Comparison of ENCODE assay signal across 8 cellular contexts in the genomic region with DNA sequence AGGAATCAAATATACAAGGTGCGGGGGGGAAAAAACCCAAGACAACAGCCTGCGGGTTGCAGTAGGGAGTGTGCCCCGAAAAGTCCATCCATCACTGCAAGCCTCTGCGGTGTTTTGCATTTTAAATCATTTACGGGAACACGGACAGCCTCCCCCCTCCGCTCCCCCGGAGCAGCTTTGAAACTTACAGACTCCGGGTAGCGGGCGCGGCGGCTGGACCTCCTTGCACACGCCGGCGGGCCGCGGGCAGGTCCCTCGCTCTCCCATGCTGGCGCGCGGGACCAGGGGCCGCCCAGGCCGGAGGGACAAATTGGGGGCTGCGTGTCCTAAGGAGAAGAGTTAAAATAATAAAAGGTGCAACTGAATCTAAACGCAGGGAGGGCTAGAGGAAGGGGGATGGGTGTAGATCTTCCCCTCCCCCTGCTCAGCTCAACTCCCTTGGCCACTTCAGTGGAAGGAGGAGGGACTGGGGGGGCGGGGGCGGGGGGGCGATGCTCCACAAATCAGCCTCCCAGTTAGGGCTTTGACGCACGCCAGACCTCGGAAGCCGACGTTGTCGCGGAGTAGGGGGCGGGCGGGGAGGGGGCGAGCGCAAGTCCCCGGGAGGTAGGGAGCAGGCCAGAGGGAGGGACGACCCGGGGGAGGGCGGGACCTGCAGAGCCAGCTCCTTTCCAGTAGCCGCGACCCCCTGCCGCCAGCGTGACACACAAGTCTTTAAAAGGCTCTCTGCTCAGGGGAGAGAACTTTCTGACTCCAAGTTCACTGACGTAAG. TPM values are rescaled to one million over a fixed set of nuclear protein-coding genes. Genes with fewer than 3 reads are reported as not detected.
DNase-seq lines count a peak whose midpoint lies in the region; ATAC-seq lines count a peak whose summit lies in the region.

A gene (minus strand): TSS at position 349 of the 772 bp plus-strand sequence. CDS start 1,090 bp downstream, outside the sequence.

- ATAC-seq in left ventricle myocardium superior (peak; percentile 92), HG03439 (IDR thresholded peaks at IDR 0.05; ENCODE audit: unreplicated experiment) (no peak)

- DNase-seq in activated naive CD4-positive, alpha-beta T cell treated with anti-CD3 and anti-CD28 coated beads for 36 hours, result peak; percentile 8
- no peak for DNase-seq in activated naive CD4-positive, alpha-beta T cell (lab: John Stamatoyannopoulos, UW)
- DNase-seq in left ventricle myocardium superior (peak; percentile 95), posterior vena cava (ENCODE audit: low spot score) (peak; percentile 93), NOMO-1 treated with DMSO at 0.1 percent for 48 hours (lab: John Stamatoyannopoulos, UW; ENCODE audit: unreplicated experiment) (no peak), COLO829 (ENCODE audit: low spot score) (no peak)

- H3K27me3 Mint-ChIP-seq in activated naive CD4-positive, alpha-beta T cell treated with anti-CD3 and anti-CD28 coated beads for 36 hours (ENCODE audit: low read depth), result peaks cover 37% of the 10 kb centered on the region
- H3K27me3 Mint-ChIP-seq in activated naive CD8-positive, alpha-beta T cell, result peaks cover 37% of the 10 kb centered on the region

- no peak within 1 kb of the TSS for H3K27ac Mint-ChIP-seq in activated naive CD4-positive, alpha-beta T cell treated with anti-CD3 and anti-CD28 coated beads for 36 hours
- H3K27ac Mint-ChIP-seq in activated naive CD8-positive, alpha-beta T cell, result no peak within 1 kb of the TSS

- H3K4me3 Mint-ChIP-seq in activated naive CD4-positive, alpha-beta T cell treated with anti-CD3 and anti-CD28 coated beads for 36 hours, result peak within 1 kb of the TSS; percentile 42
- H3K4me3 Mint-ChIP-seq in activated naive CD8-positive, alpha-beta T cell, result peak within 1 kb of the TSS; percentile 70

- H3K9me3 Mint-ChIP-seq in activated naive CD4-positive, alpha-beta T cell treated with anti-CD3 and anti-CD28 coated beads for 36 hours, result no peaks in the 10 kb centered on the region
- no peaks in the 10 kb centered on the region for H3K9me3 Mint-ChIP-seq in activated naive CD8-positive, alpha-beta T cell (ENCODE audit: low read depth)

- no peaks in the 10 kb centered on the region for H3K36me3 Mint-ChIP-seq in activated naive CD4-positive, alpha-beta T cell treated with anti-CD3 and anti-CD28 coated beads for 36 hours (ENCODE audit: low read depth)
- H3K36me3 Mint-ChIP-seq in activated naive CD8-positive, alpha-beta T cell, result no peaks in the 10 kb centered on the region

- CTCF ChIA-PET in activated naive CD4-positive, alpha-beta T cell treated with anti-CD3 and anti-CD28 coated beads for 36 hours (lab: Charles Lee), result no interaction called here

- intact Hi-C loops in activated naive CD4-positive, alpha-beta T cell treated with anti-CD3 and anti-CD28 coated beads for 36 hours (cut with micrococcal nuclease), result loop anchor here (5.0 to 10.0 kb wide), 5 partner anchors 77 to 560 kb away; a partner anchor contains a TSS
- intact Hi-C loops in left ventricle myocardium superior (cut with micrococcal nuclease), result no loop called here
- intact Hi-C loops in posterior vena cava (cut with DNase I), result loop anchor here in 1 of 2 donors (10.0 kb wide), 1 partner anchor 50 kb away; no protein-coding TSS in a partner anchor

- peaks cover 10% of the 10 kb centered on the region for H3K4me1 Mint-ChIP-seq in activated naive CD4-positive, alpha-beta T cell treated with anti-CD3 and anti-CD28 coated beads for 36 hours (ENCODE audit: low read depth)
- peaks cover 14% of the 10 kb centered on the region for H3K4me1 Mint-ChIP-seq in activated naive CD8-positive, alpha-beta T cell (ENCODE audit: low read depth)

RNA-seq across cellular contexts. Expression of the gene that starts here (rescaled TPM):
- total RNA-seq in activated naive CD4-positive, alpha-beta T cell treated with anti-CD3 and anti-CD28 coated beads for 36 hours, result not detected
- total RNA-seq in left ventricle myocardium superior (55.5 TPM), posterior vena cava (10 to 100 TPM; 30.9 to 32.0 TPM)

Comparison
In these comparisons a context has a peak if more than half of its experiments do, and no peak if none do; other contexts are left out.
1. RNA of the gene that starts here (total RNA-seq): 55.5 TPM in left ventricle myocardium superior (single experiment) and 30.9 to 32.0 TPM in posterior vena cava; not detected in activated naive CD4-positive, alpha-beta T cell treated with anti-CD3 and anti-CD28 coated beads for 36 hours; every median in the first group is over 10 times any median in the second.
2. Peak in DNase-seq in activated naive CD4-positive, alpha-beta T cell treated with anti-CD3 and anti-CD28 coated beads for 36 hours; RNA of the gene not detected or under 1 TPM.
3. DNase-seq: peak in left ventricle myocardium superior (single experiment) and posterior vena cava (single experiment); none in activated naive CD4-positive, alpha-beta T cell (0 of 4), NOMO-1 treated with DMSO at 0.1 percent for 48 hours (single experiment) and COLO829 (single experiment).